In the genomic region with DNA sequence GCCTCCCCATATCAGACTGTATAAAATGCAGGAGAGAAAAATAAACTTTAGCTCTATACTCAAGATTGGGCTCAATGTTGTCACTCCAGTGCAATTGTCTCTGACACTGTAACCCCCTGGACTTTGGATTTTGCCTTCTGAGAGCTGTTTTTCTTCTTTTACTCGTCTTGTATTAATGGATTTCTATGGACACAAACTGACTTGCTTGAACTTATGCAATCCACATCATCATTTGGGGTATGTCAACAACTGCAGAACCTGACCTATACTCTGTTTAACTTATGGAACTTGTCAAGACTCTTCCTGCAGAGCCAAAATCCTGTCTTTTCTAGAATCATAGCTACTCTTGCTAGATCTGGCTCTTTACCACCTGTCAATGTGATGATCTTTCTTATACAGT, we compare ENCODE assay signal across 33 cellular contexts.
DNase-seq lines count a peak whose midpoint lies in the region; ATAC-seq, FAIRE-seq and TF ChIP-seq lines count a peak whose summit lies in the region.
"Had no signal": no experiment of that assay in that cellular context is flagged by ENCODE, and none has a peak within 500 bp of the region (broad histone marks: within the 10 kb centered on the region; RNA-seq: fewer than 3 reads in every experiment).

No MANE protein-coding gene starts in this region.

- intact Hi-C loops in HepG2 (cut with micrococcal nuclease; ENCODE audit: unreplicated experiment) (no loop called here), right lobe of liver (cut with DNase I) (no loop called here)

- no peak overlapping the region for H2AFZ ChIP-seq in HepG2 (ENCODE audit: low read length)
- no peak overlapping the region for H2AFZ ChIP-seq in hepatocyte
- H2AFZ ChIP-seq in osteoblast (ENCODE audit: low read length): no peak overlapping the region

- H3K4me3 ChIP-seq in HepG2 (replicated peaks in 1 of 3; ENCODE audit: insufficient read depth in 1 of 3, low read depth in 2 of 3, low read length in 3 of 3) (no peak overlapping the region), right lobe of liver (no peak overlapping the region), hepatocyte (no peak overlapping the region), osteoblast (ENCODE audit: insufficient read depth, low read length) (no peak overlapping the region)
- H3K4me3 ChIP-seq: A549; BLaER1; BLaER1 treated with 17β-estradiol and CSF1 and Interleukin-3, amounts not matched to agents 10 nM and 100 nM had no signal

- H3K36me3 ChIP-seq in HepG2 (replicated peaks in 1 of 2; ENCODE audit: control insufficient read depth in 1 of 2, insufficient read depth in 2 of 2, low read length in 2 of 2): no peaks in the 10 kb centered on the region
- H3K36me3 ChIP-seq in right lobe of liver: no peaks in the 10 kb centered on the region
- H3K36me3 ChIP-seq in hepatocyte (replicated peaks; ENCODE audit: insufficient read depth, low read depth): no peaks in the 10 kb centered on the region
- no peaks in the 10 kb centered on the region for H3K36me3 ChIP-seq in osteoblast (ENCODE audit: insufficient read depth, low read length)
- H3K36me3 ChIP-seq: BE2C; BLaER1; BLaER1 treated with 17β-estradiol and CSF1 and Interleukin-3, amounts not matched to agents 10 nM and 100 nM had no signal

- DNase-seq in HepG2 (ENCODE audit: low spot score) (peak; percentile 7), right lobe of liver (no peak), hepatocyte (ENCODE audit: low spot score) (no peak), osteoblast (ENCODE audit: insufficient read length, low spot score, missing footprints) (peak; percentile 43)
- no peak for DNase-seq in stimulated activated CD4-positive, alpha-beta T cell treated with anti-CD3 and anti-CD28 coated beads, Interleukin-4, amount 100 ng/mL, for 24 hours
- DNase-seq: 8988T; ACHN; AML-193; BE2C; C1 segment of cervical spinal cord; Caco-2; Calu3; CD4-positive, alpha-beta memory T cell; CD4-positive, alpha-beta T cell; CD4-positive, CD25-positive, alpha-beta regulatory T cell; CD8-positive, alpha-beta memory T cell; CD8-positive, alpha-beta T cell; COR-L47; DMS 273 treated with DMSO at 0.1 percent for 48 hours; DMS153; DMS53; DMS79; DMS79 treated with DMSO at 0.1 percent for 48 hours; DND-41; EL had no signal

- in situ Hi-C loops in HepG2 (cut with HindIII; ENCODE audit: extremely low pct_ligation_motif_present, low pct_unique_long_range_greater_than_20kb): no loop called here

- CTCF ChIA-PET in HepG2 (lab: Yijun Ruan, JAX; ENCODE audit: low intra/inter-chr PET ratio, low total read pairs): no interaction called here

- H3K9ac ChIP-seq in HepG2 (ENCODE audit: insufficient read depth, low read depth, low read length): no peak overlapping the region
- H3K9ac ChIP-seq: BLaER1; BLaER1 treated with 17β-estradiol and CSF1 and Interleukin-3, amounts not matched to agents 10 nM and 100 nM had no signal

- TF ChIP-seq EP300 in HepG2 (IDR thresholded peaks at IDR 0.05; ENCODE audit: low read depth in 2 of 2, low read length in 2 of 2) (no peak), HepG2 (CRISPR knock-in tag; IDR thresholded peaks at IDR 0.05; ENCODE audit: borderline replicate concordance) (no peak)

- H3K27ac ChIP-seq in HepG2 (ENCODE audit: extremely low read length, insufficient read depth, low read length) (no peak overlapping the region), right lobe of liver (no peak overlapping the region), hepatocyte (peak overlapping the region; percentile 41), osteoblast (ENCODE audit: low read depth, low read length) (no peak overlapping the region)
- H3K27ac ChIP-seq: 22Rv1; A549; BLaER1; BLaER1 treated with 17β-estradiol and CSF1 and Interleukin-3, amounts not matched to agents 10 nM and 100 nM; C4-2B had no signal

- H4K20me1 ChIP-seq in HepG2 (ENCODE audit: insufficient read depth, low read length) (no peaks in the 10 kb centered on the region), hepatocyte (ENCODE audit: insufficient read depth, poor library complexity, severe bottlenecking) (no peaks in the 10 kb centered on the region), osteoblast (ENCODE audit: insufficient read depth, low read length) (no peaks in the 10 kb centered on the region)
- H4K20me1 ChIP-seq: BLaER1; BLaER1 treated with 17β-estradiol and CSF1 and Interleukin-3, amounts not matched to agents 10 nM and 100 nM had no signal

- H3K9me3 ChIP-seq in HepG2 (ENCODE audit: low read length): peaks cover 9% of the 10 kb centered on the region; the same call in 1 of the 2 replicates
- H3K9me3 ChIP-seq in right lobe of liver: no peaks in the 10 kb centered on the region
- H3K9me3 ChIP-seq in hepatocyte (ENCODE audit: low read depth): no peaks in the 10 kb centered on the region
- H3K9me3 ChIP-seq in osteoblast (ENCODE audit: low read depth, low read length): peaks cover 1% of the 10 kb centered on the region
- H3K9me3 ChIP-seq: A549; BE2C; BLaER1; BLaER1 treated with 17β-estradiol and CSF1 and Interleukin-3, amounts not matched to agents 10 nM and 100 nM; Caco-2 had no signal

- no peak for TF ChIP-seq CTCF in HepG2 (CRISPR knock-in tag; IDR thresholded peaks at IDR 0.05)
- TF ChIP-seq CTCF in right lobe of liver (IDR thresholded peaks at IDR 0.05): no peak
- TF ChIP-seq CTCF in hepatocyte (IDR thresholded peaks at IDR 0.05; ENCODE audit: poor library complexity): no peak
- no peak for TF ChIP-seq CTCF in osteoblast (IDR thresholded peaks at IDR 0.05; ENCODE audit: extremely low read depth, low read depth, low read length)

- peak; percentile 44; the same call in 2 of the 3 replicates for ATAC-seq in HepG2
- ATAC-seq in right lobe of liver: no peak
- no peak for ATAC-seq in GM19452 (IDR thresholded peaks at IDR 0.05; ENCODE audit: unreplicated experiment)
- ATAC-seq: A549; CD8-positive, alpha-beta T cell had no signal

- H3K4me1 ChIP-seq in HepG2 (ENCODE audit: insufficient read depth, low read length): peaks cover 29% of the 10 kb centered on the region
- no peaks in the 10 kb centered on the region for H3K4me1 ChIP-seq in right lobe of liver
- no peaks in the 10 kb centered on the region for H3K4me1 ChIP-seq in hepatocyte (ENCODE audit: insufficient read depth)
- H3K4me1 ChIP-seq in osteoblast (ENCODE audit: insufficient read depth, low read length): no peaks in the 10 kb centered on the region
- H3K4me1 ChIP-seq: A549; BE2C; BLaER1; BLaER1 treated with 17β-estradiol and CSF1 and Interleukin-3, amounts not matched to agents 10 nM and 100 nM; Caco-2 had no signal

- H3K27me3 ChIP-seq in HepG2 (ENCODE audit: control insufficient read depth in 1 of 2, insufficient read depth in 2 of 2, low read length in 2 of 2): no peaks in the 10 kb centered on the region
- no peaks in the 10 kb centered on the region for H3K27me3 ChIP-seq in right lobe of liver
- H3K27me3 ChIP-seq in hepatocyte: no peaks in the 10 kb centered on the region
- H3K27me3 ChIP-seq in osteoblast (ENCODE audit: insufficient read depth, low read length): no peaks in the 10 kb centered on the region
- H3K27me3 ChIP-seq: BE2C; BLaER1; BLaER1 treated with 17β-estradiol and CSF1 and Interleukin-3, amounts not matched to agents 10 nM and 100 nM had no signal

- peak overlapping the region; percentile 2; the same call in 1 of the 2 replicates for H3K4me2 ChIP-seq in HepG2 (ENCODE audit: low read depth, low read length)
- no peak overlapping the region for H3K4me2 ChIP-seq in hepatocyte
- H3K4me2 ChIP-seq in osteoblast (ENCODE audit: insufficient read depth, low read length): no peak overlapping the region
- H3K4me2 ChIP-seq: A549; BLaER1; BLaER1 treated with 17β-estradiol and CSF1 and Interleukin-3, amounts not matched to agents 10 nM and 100 nM had no signal

- BruUV-seq in HepG2 (replicated peaks; lab: Mats Ljungman, UMichigan): no TSS peak

- WGBS in HepG2 (ENCODE audit: low lambda C conversion rate): 7% methylated on average over 1 of the region's 1 CpG
- WGBS in right lobe of liver (ENCODE audit: insufficient coverage, low coverage, low lambda C conversion rate, missing lambda C conversion rate): 10% methylated on average over 1 of the region's 1 CpG
- 26% methylated on average over 1 of the region's 1 CpG for WGBS in hepatocyte (ENCODE audit: low lambda C conversion rate, missing lambda C conversion rate)

- TF ChIP-seq POLR2A in HepG2 (IDR thresholded peaks at IDR 0.05; ENCODE audit: insufficient read depth in 1 of 2, low read depth in 2 of 2, low read length in 2 of 2) (no peak), right lobe of liver (IDR thresholded peaks at IDR 0.05) (no peak)

- FAIRE-seq in HepG2 (lab: Jason Lieb, UNC): no peak
- FAIRE-seq: A204.1, A549, D721Med had no signal

- POLR2A ChIA-PET in HepG2 (lab: Yijun Ruan, JAX): no interaction called here

- H3K79me2 ChIP-seq in HepG2 (ENCODE audit: insufficient read depth, low read length): no peaks in the 10 kb centered on the region
- no peaks in the 10 kb centered on the region for H3K79me2 ChIP-seq in hepatocyte
- no peaks in the 10 kb centered on the region for H3K79me2 ChIP-seq in osteoblast (ENCODE audit: insufficient read depth, low read length)

- no peak for TF ChIP-seq RAD21 in HepG2 (CRISPR knock-in tag; IDR thresholded peaks at IDR 0.05)

- no peaks in the 10 kb centered on the region for H3K9me2 ChIP-seq in hepatocyte (replicated peaks; ENCODE audit: insufficient read depth)

TF ChIP-seq in HepG2, 621 proteins besides CTCF, POLR2A, EP300 and RAD21 (continues in another document):
- no peak for TF ChIP-seq ZNF652 (CRISPR knock-in tag; IDR thresholded peaks at IDR 0.05; ENCODE audit: borderline replicate concordance, low read depth)
- TF ChIP-seq HOMEZ (CRISPR knock-in tag; IDR thresholded peaks at IDR 0.05; ENCODE audit: low read depth): no peak
- TF ChIP-seq SALL2 (CRISPR knock-in tag; IDR thresholded peaks at IDR 0.05): no peak
- TF ChIP-seq HNRNPK (IDR thresholded peaks at IDR 0.05; ENCODE audit: low read depth, low read length, poor library complexity, severe bottlenecking): no peak
- TF ChIP-seq ETV5 (CRISPR knock-in tag; IDR thresholded peaks at IDR 0.05; ENCODE audit: borderline replicate concordance): no peak
- no peak for TF ChIP-seq CREB1 (IDR thresholded peaks at IDR 0.05)
- TF ChIP-seq CREB1 (CRISPR knock-in tag; IDR thresholded peaks at IDR 0.05): 0 out of 2 replicates have a peak, but pooled peaks have one; percentile 17
- TF ChIP-seq ZNF234 (CRISPR knock-in tag; conservative IDR thresholded peaks at IDR 0.05): no peak
- peak; percentile 59; the same call in 1 of the 2 replicates for TF ChIP-seq ZNF331 (CRISPR knock-in tag; IDR thresholded peaks at IDR 0.05)

Comparison
In these comparisons a context has a peak if more than half of its experiments do, and no peak if none do; other contexts are left out.
1. DNase-seq: peak in HepG2 (single experiment) and osteoblast (single experiment); none in right lobe of liver (0 of 3), hepatocyte (single experiment) and stimulated activated CD4-positive, alpha-beta T cell treated with anti-CD3 and anti-CD28 coated beads, Interleukin-4, amount 100 ng/mL, for 24 hours (single experiment).